Comparison of ENCODE assay signal across 23 cellular contexts in the genomic region with DNA sequence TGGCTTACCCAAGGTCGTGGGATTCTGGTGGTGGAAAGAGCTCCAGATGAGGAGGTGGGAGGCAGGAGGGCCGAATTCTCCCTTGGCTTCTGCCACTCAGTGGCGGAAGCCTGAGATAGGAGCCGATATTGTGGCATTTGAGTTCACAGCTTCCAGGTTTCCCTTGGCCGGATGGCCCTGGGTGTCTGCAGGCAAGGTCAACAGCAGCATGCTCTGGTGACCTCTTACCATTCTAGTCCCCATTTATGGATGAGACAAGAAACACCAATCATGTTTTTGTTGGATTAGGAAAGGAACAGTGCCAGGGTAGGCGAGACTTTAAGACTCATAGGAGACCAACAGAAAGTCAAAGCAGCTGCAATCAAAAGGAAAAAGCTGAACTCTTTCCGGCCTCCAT.
DNase-seq lines count a peak whose midpoint lies in the region; ATAC-seq, FAIRE-seq and TF ChIP-seq lines count a peak whose summit lies in the region.
"Had no signal": no experiment of that assay in that cellular context is flagged by ENCODE, and none has a peak within 500 bp of the region (broad histone marks: within the 10 kb centered on the region; RNA-seq: fewer than 3 reads in every experiment).

No MANE protein-coding gene starts in this region.

- H2AK5ac ChIP-seq in H1 (ENCODE audit: low read depth, low read length), result peak overlapping the region; percentile 57; the same call in 1 of the 2 replicates

- TF ChIP-seq RAD21 in H1 (IDR thresholded peaks at IDR 0.05 in 1 of 2, conservative IDR thresholded peaks at IDR 0.05 in 1 of 2; ENCODE audit: low read depth in 2 of 2, low read length in 2 of 2), result no peak

- H2BK15ac ChIP-seq in H1 (ENCODE audit: low read length), result 0 out of 2 replicates have a peak overlapping the region, but pooled peaks have one; percentile 1

- 0 out of 2 replicates have a peak overlapping the region, but pooled peaks have one; percentile 76 for H2BK20ac ChIP-seq in H1 (ENCODE audit: low read length)

- H3K4ac ChIP-seq in H1 (replicated peaks; ENCODE audit: insufficient read length, low read depth, low read length), result peak overlapping the region; percentile 7

- 0 out of 2 replicates have a peak overlapping the region, but pooled peaks have one; percentile 65 for H3K18ac ChIP-seq in H1 (ENCODE audit: extremely low read depth, low read length)

- no TSS peak for BruUV-seq in PC-3 (replicated peaks; lab: Mats Ljungman, UMichigan)

- POLR2A ChIA-PET in PC-3 (lab: Charles Lee; ENCODE audit: unreplicated experiment), result no interaction called here
- POLR2A ChIA-PET in H1 (lab: Charles Lee; ENCODE audit: partially characterized antibody), result interaction anchor here (1.1 to 1.2 kb wide), 2 partner anchors 10 to 42 kb away, joined by 3 read pairs; no protein-coding TSS in a partner anchor

- no peak overlapping the region for H2BK120ac ChIP-seq in H1 (replicated peaks; ENCODE audit: low read depth, low read length)

- H3K79me2 ChIP-seq in PC-3 (ENCODE audit: low read length), result peaks cover 67% of the 10 kb centered on the region
- 0 out of 4 replicates have a peak, but pooled peaks cover 0 to 8% of the 10 kb centered on the region in 2 experiments for H3K79me2 ChIP-seq in H1 (ENCODE audit: control insufficient read depth in 1 of 2, insufficient read depth in 2 of 2, low read length in 2 of 2)

- H2BK5ac ChIP-seq in H1 (ENCODE audit: low read depth, low read length), result peak overlapping the region; percentile 76; the same call in 1 of the 2 replicates

- peaks cover 9 to 23% (median 15%) of the 10 kb centered on the region in 11 experiments; a peak in 19 of 22 replicates for H3K9me3 ChIP-seq in BLaER1 treated with 17β-estradiol and CSF1 and Interleukin-3, amounts not matched to agents 10 nM and 100 nM (replicated peaks in 1 of 11)
- H3K9me3 ChIP-seq in PC-3 (ENCODE audit: low read length) (no peaks in the 10 kb centered on the region), H1 (ENCODE audit: insufficient read depth in 2 of 2, low read depth in 1 of 2, low read length in 1 of 2) (no peaks in the 10 kb centered on the region), thyroid gland (no peaks in the 10 kb centered on the region)
- H3K9me3 ChIP-seq: A549, colonic mucosa had no signal

- CTCF ChIA-PET in PC-3 (lab: Charles Lee) (no interaction called here), H1 (lab: Charles Lee; ENCODE audit: partially characterized antibody) (interaction anchor here (0.9 to 11.3 kb wide), 15 partner anchors 9 to 258 kb away, joined by 3 to 67 read pairs (median 6); no protein-coding TSS in a partner anchor)

- peak overlapping the region; percentile 69; the same call in 1 of the 2 replicates for H2BK12ac ChIP-seq in H1 (ENCODE audit: low read depth, low read length)

- H3F3A ChIP-seq in PC-3 (ENCODE audit: low read length, unreplicated experiment), result no peaks in the 10 kb centered on the region

- FAIRE-seq in H1 (lab: Jason Lieb, UNC) (no peak), GM19239 (lab: Jason Lieb, UNC) (no peak)
- FAIRE-seq: A549, HTR-8/SVneo, small intestine had no signal

- intact Hi-C loops in PC-3 (cut with micrococcal nuclease) (loop anchor here (2.0 to 10.0 kb wide), 2 partner anchors 35 to 185 kb away; no protein-coding TSS in a partner anchor), thyroid gland (cut with DNase I) (no loop called here)

- H3K4me3 ChIP-seq in BLaER1 treated with 17β-estradiol and CSF1 and Interleukin-3, amounts not matched to agents 10 nM and 100 nM, result no peak overlapping the region
- H3K4me3 ChIP-seq in PC-3 (ENCODE audit: low read length) (no peak overlapping the region), H1 (ENCODE audit: extremely low read depth in 1 of 4, insufficient read depth in 2 of 4, low read depth in 3 of 4, low read length in 4 of 4) (no peak overlapping the region), thyroid gland (replicated peaks in 1 of 3) (no peak overlapping the region), coronary artery (no peak overlapping the region)
- H3K4me3 ChIP-seq: A549, colonic mucosa had no signal

- H3K23me2 ChIP-seq in H1 (ENCODE audit: low read depth, low read length), result no peaks in the 10 kb centered on the region

- no peak overlapping the region for H3K23ac ChIP-seq in H1 (ENCODE audit: insufficient read length)

- peaks cover 28 to 40% (median 35%) of the 10 kb centered on the region in 10 experiments for H3K4me1 ChIP-seq in BLaER1 treated with 17β-estradiol and CSF1 and Interleukin-3, amounts not matched to agents 10 nM and 100 nM
- H3K4me1 ChIP-seq in PC-3 (ENCODE audit: insufficient read depth, low read length), result peaks cover 27% of the 10 kb centered on the region
- peaks cover 12 to 24% (median 16%) of the 10 kb centered on the region in 4 experiments for H3K4me1 ChIP-seq in H1 (replicated peaks in 1 of 4; ENCODE audit: control insufficient read depth in 3 of 4, insufficient read depth in 4 of 4, low read length in 3 of 4)
- H3K4me1 ChIP-seq in thyroid gland, result peaks cover 0 to 32% of the 10 kb centered on the region in 2 donors
- H3K4me1 ChIP-seq: colonic mucosa, foreskin keratinocyte had no signal

- no peak overlapping the region for H3K56ac ChIP-seq in H1 (replicated peaks; ENCODE audit: insufficient read length, low read depth, low read length)

- TF ChIP-seq CTCF in PC-3 (conservative IDR thresholded peaks at IDR 0.05; ENCODE audit: low read depth, low read length), result no peak
- TF ChIP-seq CTCF in H1 (IDR thresholded peaks at IDR 0.05; ENCODE audit: control extremely low read depth in 1 of 3, insufficient read depth in 1 of 3, low read depth in 1 of 3, low read length in 3 of 3), result no peak
- TF ChIP-seq CTCF in thyroid gland (IDR thresholded peaks at IDR 0.05), result no peak
- no peak for TF ChIP-seq CTCF in coronary artery (IDR thresholded peaks at IDR 0.05)

- DNase-seq in PC-3 (no peak), H1 (ENCODE audit: low read depth in 1 of 2, low spot score in 2 of 2) (no peak), GM19239 (ENCODE audit: insufficient read length, low spot score) (no peak), thyroid gland (no peak), coronary artery (ENCODE audit: low spot score) (no peak)
- DNase-seq: activated CD4-positive, alpha-beta T cell treated with anti-CD3 and anti-CD28 coated beads, Interleukin-2, amount 10 ng/mL, durations not matched to agents 7 days and 5 days; activated CD8-positive, alpha-beta memory T cell treated with anti-CD3 and anti-CD28 coated beads, Interleukin-2, amount 10 ng/mL, durations not matched to agents 7 days and 5 days; activated naive CD8-positive, alpha-beta T cell treated with anti-CD3 and anti-CD28 coated beads, Interleukin-2, amount 50 U/mL, for 24 hours; activated T-cell treated with anti-CD3 and anti-CD28 coated beads, Interleukin-2, amount 50 U/mL, for 48 hours; CD8-positive, alpha-beta memory T cell; colonic mucosa; DMS153; effector memory CD8-positive, alpha-beta T cell; foreskin keratinocyte; GOT3; left colon; NCI-H1436; small intestine had no signal

- H4K5ac ChIP-seq in H1 (ENCODE audit: insufficient read length, low read depth, low read length), result peak overlapping the region; percentile 4

- peaks cover 0 to 14% (median 0%) of the 10 kb centered on the region in 11 experiments; a peak in 3 of 22 replicates for H4K20me1 ChIP-seq in BLaER1 treated with 17β-estradiol and CSF1 and Interleukin-3, amounts not matched to agents 10 nM and 100 nM
- H4K20me1 ChIP-seq in PC-3 (ENCODE audit: low read length) (peaks cover 4% of the 10 kb centered on the region; the same call in 1 of the 2 replicates), H1 (replicated peaks in 1 of 2; ENCODE audit: control insufficient read depth in 1 of 2, insufficient read depth in 2 of 2, low read length in 2 of 2) (no peaks in the 10 kb centered on the region)

- ATAC-seq in PC-3, result no peak
- no peak for ATAC-seq in HG02938 (IDR thresholded peaks at IDR 0.05; ENCODE audit: unreplicated experiment)
- ATAC-seq: activated CD8-positive, alpha-beta memory T cell treated with anti-CD3 and anti-CD28 coated beads, Interleukin-2, amount 10 ng/mL, durations not matched to agents 7 days and 5 days; effector memory CD8-positive, alpha-beta T cell; left colon had no signal

- H4K91ac ChIP-seq in H1 (replicated peaks; ENCODE audit: insufficient read length, low read length), result peak overlapping the region; percentile 35

- TF ChIP-seq EP300 in H1 (IDR thresholded peaks at IDR 0.05; ENCODE audit: borderline replicate concordance in 1 of 2, low read depth in 2 of 2, low read length in 2 of 2), result no peak

- H3K9me2 ChIP-seq in PC-3 (replicated peaks; ENCODE audit: low read length), result no peaks in the 10 kb centered on the region

- no peak for TF ChIP-seq POLR2A in H1 (IDR thresholded peaks at IDR 0.05; ENCODE audit: control extremely low read depth in 1 of 2, low read depth in 2 of 2, low read length in 2 of 2)
- TF ChIP-seq POLR2A in thyroid gland (IDR thresholded peaks at IDR 0.05), result no peak

- no peak overlapping the region for H3K14ac ChIP-seq in H1 (ENCODE audit: insufficient read length)

- H3K27ac ChIP-seq in BLaER1 treated with 17β-estradiol and CSF1 and Interleukin-3, amounts not matched to agents 10 nM and 100 nM, result no peak overlapping the region
- H3K27ac ChIP-seq in PC-3 (ENCODE audit: low read length) (peak overlapping the region; percentile 67), H1 (ENCODE audit: low read depth, low read length) (no peak overlapping the region), layer of hippocampus (ENCODE audit: low read depth, low read length) (peak overlapping the region; percentile 33), thyroid gland (peak overlapping the region in 1 of 3 donors; percentile 66), coronary artery (no peak overlapping the region)
- H3K27ac ChIP-seq: colonic mucosa, foreskin keratinocyte had no signal

- peaks cover 0 to 7% (median 0%) of the 10 kb centered on the region in 11 experiments; a peak in 2 of 22 replicates for H3K36me3 ChIP-seq in BLaER1 treated with 17β-estradiol and CSF1 and Interleukin-3, amounts not matched to agents 10 nM and 100 nM
- H3K36me3 ChIP-seq in PC-3 (ENCODE audit: low read depth, low read length), result 0 out of 2 replicates have a peak, but pooled peaks cover 6% of the 10 kb centered on the region
- no peaks in the 10 kb centered on the region for H3K36me3 ChIP-seq in H1 (ENCODE audit: control insufficient read depth in 2 of 4, insufficient read depth in 4 of 4, low read length in 3 of 4)
- H3K36me3 ChIP-seq in thyroid gland, result no peaks in the 10 kb centered on the region
- H3K36me3 ChIP-seq: colonic mucosa had no signal

- no peak overlapping the region for H3K9ac ChIP-seq in BLaER1 treated with 17β-estradiol and CSF1 and Interleukin-3, amounts not matched to agents 10 nM and 100 nM
- peak overlapping the region; percentile 9 for H3K9ac ChIP-seq in PC-3 (ENCODE audit: low read length)
- no peak overlapping the region for H3K9ac ChIP-seq in H1 (replicated peaks in 1 of 4; ENCODE audit: extremely low read depth in 1 of 4, low read depth in 3 of 4, low read length in 3 of 4)

- no peak overlapping the region for H2AFZ ChIP-seq in PC-3 (ENCODE audit: low read length)
- H2AFZ ChIP-seq in H1 (ENCODE audit: low read length), result no peak overlapping the region; the same call in 1 of the 2 replicates

- H3K27me3 ChIP-seq in BLaER1 treated with 17β-estradiol and CSF1 and Interleukin-3, amounts not matched to agents 10 nM and 100 nM, result no peaks in the 10 kb centered on the region
- no peaks in the 10 kb centered on the region for H3K27me3 ChIP-seq in PC-3 (ENCODE audit: low read length)
- H3K27me3 ChIP-seq in H1 (replicated peaks in 1 of 4; ENCODE audit: control insufficient read depth in 3 of 4, extremely low read depth in 1 of 4, insufficient read depth in 3 of 4, low read length in 3 of 4), result no peaks in the 10 kb centered on the region
- H3K27me3 ChIP-seq in layer of hippocampus (ENCODE audit: control insufficient read depth, insufficient read depth, low read length), result no peaks in the 10 kb centered on the region
- no peaks in the 10 kb centered on the region for H3K27me3 ChIP-seq in thyroid gland
- H3K27me3 ChIP-seq: colonic mucosa had no signal

- H3K79me1 ChIP-seq in H1 (ENCODE audit: low read depth, low read length), result no peaks in the 10 kb centered on the region; the same call in 1 of the 2 replicates

- H4K8ac ChIP-seq in H1 (ENCODE audit: extremely low read depth, insufficient read depth, low read length), result no peak overlapping the region

- 69% methylated on average over 7 of the region's 7 CpGs; no CpG with 5 or more reads in 1 of the 2 experiments for WGBS in H1 (ENCODE audit: extremely low coverage in 1 of 2, insufficient coverage in 1 of 2, insufficient read length in 1 of 2, insufficient replicate concordance in 2 of 2, low coverage in 1 of 2, low lambda C conversion rate in 2 of 2, missing lambda C conversion rate in 1 of 2), 2 experiments
- whole genome bisulfite sequencing in thyroid gland, 2 donors, result 65 to 69% methylated on average over 6 to 7 of the region's 7 CpGs

- H3K4me2 ChIP-seq in BLaER1 treated with 17β-estradiol and CSF1 and Interleukin-3, amounts not matched to agents 10 nM and 100 nM, result peak overlapping the region in 9 of 11 experiments; percentile 71 to 88 (median 81); a peak in 13 of 22 replicates
- H3K4me2 ChIP-seq in PC-3 (ENCODE audit: low read length) (peak overlapping the region; percentile 44), H1 (ENCODE audit: insufficient read depth in 1 of 2, low read depth in 2 of 2, low read length in 2 of 2) (peak overlapping the region in 1 of 2 experiments; percentile 20; a peak in 1 of 4 replicates)

Comparison
In these comparisons a context has a peak if more than half of its experiments do, and no peak if none do; other contexts are left out.
1. H3K27ac ChIP-seq: peak in PC-3 (single experiment) and layer of hippocampus (single experiment); none in BLaER1 treated with 17β-estradiol and CSF1 and Interleukin-3, amounts not matched to agents 10 nM and 100 nM (0 of 11), H1 (single experiment) and coronary artery (0 of 2).